ENCODE assay signal across 8 cellular contexts in genomic region chr15:101006931-101007687, GRCh38.
DNase-seq lines count a peak whose midpoint lies in the region; ATAC-seq lines count a peak whose summit lies in the region.

No MANE protein-coding gene starts in this region.

- H3K4me3 ChIP-seq in right cardiac atrium (ENCODE audit: low read length) (no peak overlapping the region), rectal smooth muscle tissue (ENCODE audit: low read length) (peak overlapping the region; percentile 6)

- no peaks in the 10 kb centered on the region for H3K4me1 ChIP-seq in right cardiac atrium (ENCODE audit: control insufficient read depth, insufficient read depth, low read length)
- H3K4me1 ChIP-seq in rectal smooth muscle tissue (ENCODE audit: control insufficient read depth, insufficient read depth, low read length) = no peaks in the 10 kb centered on the region

- intact Hi-C loops in right cardiac atrium (cut with DNase I) = loop anchor here (1.0 to 5.0 kb wide), 6 partner anchors 88 to 380 kb away; partner anchors contain the start of gene LRRK1 (in 3 of the 4)

- H3K36me3 ChIP-seq in rectal smooth muscle tissue (ENCODE audit: control insufficient read depth, insufficient read depth, low read length) = peaks cover 2% of the 10 kb centered on the region

- ATAC-seq in right cardiac atrium (peak; percentile 86 to 90), HG02870 (IDR thresholded peaks at IDR 0.05; ENCODE audit: unreplicated experiment) (no peak)

- no peak overlapping the region for H3K9ac ChIP-seq in rectal smooth muscle tissue (ENCODE audit: low read length)

- DNase-seq in D341Med (ENCODE audit: low spot score) (peak; percentile 87), GOT3 (lab: John Stamatoyannopoulos, UW) (peak; percentile 29), NCI-H128 (lab: John Stamatoyannopoulos, UW; ENCODE audit: unreplicated experiment) (peak; percentile 66), T-helper 2 cell (peak in 3 of 5 experiments; percentile 30 to 51 (median 37)), anterior cingulate cortex (lab: John Stamatoyannopoulos, UW) (peak in 53 of 58 donors; percentile 3 to 78 (median 46)), right cardiac atrium (peak; percentile 84 to 90 (median 88))

- H3K27ac ChIP-seq in right cardiac atrium (ENCODE audit: low read length) = no peak overlapping the region
- H3K27ac ChIP-seq in rectal smooth muscle tissue (ENCODE audit: low read depth, low read length) = no peak overlapping the region

- no peaks in the 10 kb centered on the region for H3K9me3 ChIP-seq in right cardiac atrium (ENCODE audit: control insufficient read depth, low read length)

- WGBS in right cardiac atrium = 23% methylated on average over 27 of the region's 27 CpGs

- no peaks in the 10 kb centered on the region for H3K27me3 ChIP-seq in right cardiac atrium (ENCODE audit: control insufficient read depth, insufficient read depth)
- H3K27me3 ChIP-seq in rectal smooth muscle tissue (ENCODE audit: control insufficient read depth, insufficient read depth, low read length) = no peaks in the 10 kb centered on the region

Comparison
In these comparisons a context has a peak if more than half of its experiments do, and no peak if none do; other contexts are left out.
1. DNase-seq: peak in every context shown above with its lines; median percentile 88 in right cardiac atrium; 87 in D341Med; 66 in NCI-H128; 46 in anterior cingulate cortex; 37 in T-helper 2 cell; 29 in GOT3.